Comparison of ENCODE assay signal across 27 cellular contexts in the genomic region with DNA sequence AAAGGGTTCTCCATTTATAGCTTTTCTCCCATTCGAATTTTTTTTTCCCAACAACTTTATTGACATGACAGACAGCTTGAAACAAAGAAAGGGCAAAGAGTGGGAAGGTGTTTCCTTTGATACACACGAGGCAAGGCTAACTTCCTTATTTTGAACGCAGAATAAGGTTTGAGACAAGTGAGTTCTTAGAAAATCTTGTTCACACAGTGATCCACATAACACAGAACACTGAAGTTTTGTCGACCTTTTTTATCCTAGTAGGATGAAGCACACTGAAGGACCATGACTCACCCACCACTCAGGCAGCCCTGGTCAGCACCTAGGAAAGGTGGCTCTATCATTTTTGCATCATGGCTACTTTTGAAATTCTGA.
A peak's percentile ranks its signal among the peaks of the same experiment; 100 is the strongest.
DNase-seq lines count a peak whose midpoint lies in the region; ATAC-seq and TF ChIP-seq lines count a peak whose summit lies in the region.
"Had no signal": no experiment of that assay in that cellular context is flagged by ENCODE, and none has a peak within 500 bp of the region (broad histone marks: within the 10 kb centered on the region; RNA-seq: fewer than 3 reads in every experiment).

No MANE protein-coding gene starts in this region.

- H3K36me3 ChIP-seq in RWPE2 (ENCODE audit: low read depth) = no peaks in the 10 kb centered on the region
- H3K36me3 ChIP-seq: BLaER1, brain microvascular endothelial cell, colonic mucosa, MG63 had no signal

- H3K4me3 ChIP-seq in RWPE2 (ENCODE audit: severe bottlenecking) (no peak overlapping the region), epithelial cell of esophagus (ENCODE audit: low read length) (no peak overlapping the region)
- H3K4me3 ChIP-seq: BLaER1, colonic mucosa, MG63 had no signal

- no peaks in the 10 kb centered on the region for H3K9me3 Mint-ChIP-seq in stimulated activated memory B cell treated with anti-CD40 and anti-IgM and Interleukin-4, amounts not matched to agents 10 μg/mL and 1 μg/mL and 100 μg/mL, for 72 hours
- H3K9me3 Mint-ChIP-seq: endodermal cell; natural killer cell treated with Interleukin-12 subunit alpha and Interleukin-12 subunit beta and Interleukin-15 and Interleukin-18, amount 100 ng/mL, for 72 hours had no signal

- DNase-seq in NCI-H510A treated with DMSO at 0.1 percent for 48 hours (lab: John Stamatoyannopoulos, UW) (peak; percentile 66), NCI-H510A (lab: John Stamatoyannopoulos, UW) (no peak), RWPE2 (ENCODE audit: low spot score) (no peak), epithelial cell of esophagus (ENCODE audit: low read depth) (peak; percentile 65), NCI-H526 (lab: John Stamatoyannopoulos, UW) (no peak)
- no peak for DNase-seq in stimulated activated CD4-positive, alpha-beta T cell treated with anti-CD3 and anti-CD28 coated beads, Interleukin-1b, Interleukin-23, amount 100 ng/mL, for 48 hours
- no peak for DNase-seq in stimulated activated CD4-positive, alpha-beta T cell treated with anti-CD3 and anti-CD28 coated beads, Interleukin-4, amount 100 ng/mL, for 24 hours
- DNase-seq: ACHN; activated CD4-positive, alpha-beta T cell treated with anti-CD3 and anti-CD28 coated beads, Interleukin-2, amount 50 U/mL, for 4 hours; activated effector memory CD4-positive, alpha-beta T cell treated with Interleukin-2 at 50 U/mL for 16 hours; brain microvascular endothelial cell; endodermal cell; glutamatergic neuron; H7; left colon; MG63; midbrain; NCI-H2171; right cardiac atrium; SIG-M5; stimulated activated CD8-positive, alpha-beta memory T cell treated with anti-CD3 and anti-CD28 coated beads, Interleukin-4, amount 100 ng/mL, for 48 hours; T-helper 1 cell had no signal

- no peaks in the 10 kb centered on the region for H3K27me3 ChIP-seq in RWPE2 (ENCODE audit: insufficient read depth, poor library complexity, severe bottlenecking)
- H3K27me3 ChIP-seq: BLaER1, brain microvascular endothelial cell, colonic mucosa, MG63 had no signal

- ATAC-seq in RWPE2 (ENCODE audit: low read depth) = peak; percentile 61; the same call in 1 of the 3 replicates
- peak; percentile 56 for ATAC-seq in stimulated activated memory B cell treated with anti-CD40 and anti-IgM and Interleukin-4, amounts not matched to agents 10 μg/mL and 1 μg/mL and 100 μg/mL, for 72 hours
- ATAC-seq: natural killer cell treated with Interleukin-12 subunit alpha and Interleukin-12 subunit beta and Interleukin-15 and Interleukin-18, amount 100 ng/mL, for 72 hours had no signal

- TF ChIP-seq CTCF in RWPE2 (IDR thresholded peaks at IDR 0.05; ENCODE audit: poor library complexity, severe bottlenecking) = no peak
- TF ChIP-seq CTCF in epithelial cell of esophagus (IDR thresholded peaks at IDR 0.05; ENCODE audit: insufficient read depth, low read depth, low read length, missing control alignments) = no peak

- peaks cover 8% of the 10 kb centered on the region for H3K4me1 Mint-ChIP-seq in stimulated activated memory B cell treated with anti-CD40 and anti-IgM and Interleukin-4, amounts not matched to agents 10 μg/mL and 1 μg/mL and 100 μg/mL, for 72 hours

- H3K27me3 Mint-ChIP-seq in stimulated activated memory B cell treated with anti-CD40 and anti-IgM and Interleukin-4, amounts not matched to agents 10 μg/mL and 1 μg/mL and 100 μg/mL, for 72 hours = peaks cover 4% of the 10 kb centered on the region

- H3K36me3 Mint-ChIP-seq in stimulated activated memory B cell treated with anti-CD40 and anti-IgM and Interleukin-4, amounts not matched to agents 10 μg/mL and 1 μg/mL and 100 μg/mL, for 72 hours = no peaks in the 10 kb centered on the region
- H3K36me3 Mint-ChIP-seq: natural killer cell treated with Interleukin-12 subunit alpha and Interleukin-12 subunit beta and Interleukin-15 and Interleukin-18, amount 100 ng/mL, for 72 hours had no signal

- no peak overlapping the region for H3K4me3 Mint-ChIP-seq in stimulated activated memory B cell treated with anti-CD40 and anti-IgM and Interleukin-4, amounts not matched to agents 10 μg/mL and 1 μg/mL and 100 μg/mL, for 72 hours
- H3K4me3 Mint-ChIP-seq: endodermal cell; natural killer cell treated with Interleukin-12 subunit alpha and Interleukin-12 subunit beta and Interleukin-15 and Interleukin-18, amount 100 ng/mL, for 72 hours had no signal

- no peaks in the 10 kb centered on the region for H3K4me1 ChIP-seq in RWPE2 (ENCODE audit: insufficient read depth, poor library complexity, severe bottlenecking)
- H3K4me1 ChIP-seq: BLaER1, colonic mucosa had no signal

- no peak overlapping the region for H3K27ac ChIP-seq in RWPE2 (ENCODE audit: poor library complexity, severe bottlenecking)
- H3K27ac ChIP-seq: BLaER1, brain microvascular endothelial cell, colonic mucosa, HL-60 had no signal

- H3K27ac Mint-ChIP-seq in stimulated activated memory B cell treated with anti-CD40 and anti-IgM and Interleukin-4, amounts not matched to agents 10 μg/mL and 1 μg/mL and 100 μg/mL, for 72 hours = no peak overlapping the region
- H3K27ac Mint-ChIP-seq: natural killer cell treated with Interleukin-12 subunit alpha and Interleukin-12 subunit beta and Interleukin-15 and Interleukin-18, amount 100 ng/mL, for 72 hours had no signal

- no peaks in the 10 kb centered on the region for H3K9me3 ChIP-seq in RWPE2 (ENCODE audit: severe bottlenecking)
- H3K9me3 ChIP-seq: BLaER1, colonic mucosa, MG63 had no signal

Comparison
In these comparisons a context has a peak if more than half of its experiments do, and no peak if none do; other contexts are left out.
1. DNase-seq: peak in NCI-H510A treated with DMSO at 0.1 percent for 48 hours (single experiment) and epithelial cell of esophagus (single experiment); none in NCI-H510A (single experiment), RWPE2 (single experiment), stimulated activated CD4-positive, alpha-beta T cell treated with anti-CD3 and anti-CD28 coated beads, Interleukin-1b, Interleukin-23, amount 100 ng/mL, for 48 hours (single experiment), stimulated activated CD4-positive, alpha-beta T cell treated with anti-CD3 and anti-CD28 coated beads, Interleukin-4, amount 100 ng/mL, for 24 hours (single experiment) and NCI-H526 (0 of 2).